Comparison of ENCODE assay signal across 23 cellular contexts in genomic region chr5:147559725-147560124, GRCh38. TPM values are rescaled to one million over a fixed set of nuclear protein-coding genes. Genes with fewer than 3 reads are reported as not detected.
DNase-seq lines count a peak whose midpoint lies in the region; ATAC-seq, FAIRE-seq and TF ChIP-seq lines count a peak whose summit lies in the region.
"Had no signal": no experiment of that assay in that cellular context is flagged by ENCODE, and none has a peak within 500 bp of the region (broad histone marks: within the 10 kb centered on the region; RNA-seq: fewer than 3 reads in every experiment).

No MANE protein-coding gene starts in this region.

- H3K36me3 ChIP-seq in BJ (ENCODE audit: control insufficient read depth, insufficient read depth, low read length): no peaks in the 10 kb centered on the region
- H3K36me3 ChIP-seq: HAP-1, Peyer's patch had no signal

- in situ Hi-C loops in astrocyte of the spinal cord (cut with HindIII; ENCODE audit: low sequenced_read_pairs): no loop called here

- H3K4me3 ChIP-seq in BJ (ENCODE audit: low read depth, low read length): no peak overlapping the region
- H3K4me3 ChIP-seq in astrocyte of the spinal cord (ENCODE audit: low read depth, low read length): no peak overlapping the region
- peak overlapping the region; percentile 34; the same call in 1 of the 2 replicates for H3K4me3 ChIP-seq in iPS-18c (ENCODE audit: insufficient read depth, low read depth, low read length)
- H3K4me3 ChIP-seq: HAP-1, hepatocyte, lung, Peyer's patch had no signal

- DNase-seq in BJ (ENCODE audit: low read depth) (no peak), HFFc6 (peak; percentile 15), astrocyte of the spinal cord (ENCODE audit: low read depth, low spot score) (peak; percentile 58), H54 (ENCODE audit: insufficient read length, low spot score) (no peak)
- no peak for DNase-seq in NK-92 treated with Interleukin-12 subunit alpha and Interleukin-12 subunit beta, amount 100 ng/mL, for 24 hours (lab: John Stamatoyannopoulos, UW)
- DNase-seq: activated CD4-positive, alpha-beta T cell treated with anti-CD3 and anti-CD28 coated beads for 4 hours; activated T-cell treated with anti-CD3 and anti-CD28 coated beads, Interleukin-2, amount 50 U/mL, for 72 hours; aorta; effector CD8-positive, alpha-beta T cell; NCI-H1105; NCI-H510A treated with DMSO at 0.1 percent for 48 hours; Peyer's patch had no signal

- H3K36me3 Mint-ChIP-seq in HFFc6 (ENCODE audit: low read depth): no peaks in the 10 kb centered on the region

- H3K9me3 Mint-ChIP-seq in HFFc6: no peaks in the 10 kb centered on the region
- H3K9me3 Mint-ChIP-seq: activated T-cell treated with anti-CD3 and anti-CD28 coated beads, Interleukin-2, amount 50 U/mL, for 72 hours; stimulated activated naive CD8-positive, alpha-beta T cell treated with anti-CD3 and anti-CD28 coated beads, Interleukin-15, Interleukin-2, amounts not matched to agents 100 ng/mL and 50 ng/mL, for 24 hours; T-helper 1 cell treated with Interleukin-12 subunit alpha and Interleukin-12 subunit beta and Interleukin-4 antibody, amounts not matched to agents 30 μg/mL and 1 μg/mL, for 36 hours had no signal

- ATAC-seq in HG03571 (IDR thresholded peaks at IDR 0.05; ENCODE audit: unreplicated experiment): no peak
- ATAC-seq in GM18909 (IDR thresholded peaks at IDR 0.05; ENCODE audit: poor library complexity, unreplicated experiment): no peak
- ATAC-seq: activated T-cell treated with anti-CD3 and anti-CD28 coated beads, Interleukin-2, amount 50 U/mL, for 72 hours had no signal

- H3K4me1 Mint-ChIP-seq in HFFc6 (ENCODE audit: low read depth): peaks cover 20% of the 10 kb centered on the region

- POLR2A ChIA-PET in BJ (lab: Charles Lee): no interaction called here

- TF ChIP-seq CTCF in BJ (IDR thresholded peaks at IDR 0.05; ENCODE audit: insufficient read depth, low read depth, low read length) (peak; percentile 16; the same call in 1 of the 2 replicates), HFFc6 (IDR thresholded peaks at IDR 0.05) (peak; percentile 26; the same call in 1 of the 2 replicates), astrocyte of the spinal cord (IDR thresholded peaks at IDR 0.05; ENCODE audit: low read depth, low read length) (peak; percentile 34)

- CTCF ChIA-PET in BJ (lab: Yijun Ruan, JAX): interaction anchor here (0.9 to 5.9 kb wide), 24 partner anchors 8 to 336 kb away, joined by 3 to 61 read pairs (median 6); no protein-coding TSS in a partner anchor

- H3K27me3 ChIP-seq in BJ (ENCODE audit: control insufficient read depth, insufficient read depth, low read length): no peaks in the 10 kb centered on the region
- H3K27me3 ChIP-seq: hepatocyte, Peyer's patch had no signal

- no peak for FAIRE-seq in H54 (lab: Jason Lieb, UNC)
- FAIRE-seq: G401.6, HTR-8/SVneo had no signal

- no peak overlapping the region for H3K27ac Mint-ChIP-seq in HFFc6
- H3K27ac Mint-ChIP-seq: activated T-cell treated with anti-CD3 and anti-CD28 coated beads, Interleukin-2, amount 50 U/mL, for 72 hours; stimulated activated naive CD8-positive, alpha-beta T cell treated with anti-CD3 and anti-CD28 coated beads, Interleukin-15, Interleukin-2, amounts not matched to agents 100 ng/mL and 50 ng/mL, for 24 hours; T-helper 1 cell treated with Interleukin-12 subunit alpha and Interleukin-12 subunit beta and Interleukin-4 antibody, amounts not matched to agents 30 μg/mL and 1 μg/mL, for 36 hours had no signal

- no peak overlapping the region for H3K4me3 Mint-ChIP-seq in HFFc6
- H3K4me3 Mint-ChIP-seq: activated T-cell treated with anti-CD3 and anti-CD28 coated beads, Interleukin-2, amount 50 U/mL, for 72 hours; neural crest cell; stimulated activated naive CD8-positive, alpha-beta T cell treated with anti-CD3 and anti-CD28 coated beads, Interleukin-15, Interleukin-2, amounts not matched to agents 100 ng/mL and 50 ng/mL, for 24 hours; T-helper 1 cell treated with Interleukin-12 subunit alpha and Interleukin-12 subunit beta and Interleukin-4 antibody, amounts not matched to agents 30 μg/mL and 1 μg/mL, for 36 hours had no signal

- peaks cover 1% of the 10 kb centered on the region; the same call in 1 of the 2 replicates for H3K27me3 Mint-ChIP-seq in HFFc6 (ENCODE audit: insufficient read depth)

- no peak for TF ChIP-seq POLR2A in H54 (IDR thresholded peaks at IDR 0.05; ENCODE audit: low read depth, low read length)

- H3K9me3 ChIP-seq in iPS-18c (ENCODE audit: control insufficient read depth, insufficient read depth, low read length): no peaks in the 10 kb centered on the region
- H3K9me3 ChIP-seq: HAP-1, Peyer's patch had no signal

RNA-seq across cellular contexts. Expression of gene DPYSL3, which starts 49.9 kb away (rescaled TPM):
- polyA plus RNA-seq in BJ (2011; rRNA removed): 48.3 and 49.6 TPM in 2 replicates
- polyA minus RNA-seq in BJ (2011; rRNA and poly(A)+ RNA removed): 33.4 and 42.2 TPM in 2 replicates
- total RNA-seq in HFFc6 (2021; fragmentation: NEBNext Ultra II Directional; extraction: Animal tissue kit (Norgen Biotek cat#: 25700)): 10 to 100 TPM; 41.9 to 57.7 (median 55.3) TPM

Comparison
In these comparisons a context has a peak if more than half of its experiments do, and no peak if none do; other contexts are left out.
1. DNase-seq: peak in HFFc6 (single experiment) and astrocyte of the spinal cord (single experiment); none in BJ (single experiment), H54 (single experiment) and NK-92 treated with Interleukin-12 subunit alpha and Interleukin-12 subunit beta, amount 100 ng/mL, for 24 hours (single experiment).
2. Peak in every context shown above with its lines, with median percentiles within 50 percentile points of each other: CTCF ChIP-seq.